In the genomic region with DNA sequence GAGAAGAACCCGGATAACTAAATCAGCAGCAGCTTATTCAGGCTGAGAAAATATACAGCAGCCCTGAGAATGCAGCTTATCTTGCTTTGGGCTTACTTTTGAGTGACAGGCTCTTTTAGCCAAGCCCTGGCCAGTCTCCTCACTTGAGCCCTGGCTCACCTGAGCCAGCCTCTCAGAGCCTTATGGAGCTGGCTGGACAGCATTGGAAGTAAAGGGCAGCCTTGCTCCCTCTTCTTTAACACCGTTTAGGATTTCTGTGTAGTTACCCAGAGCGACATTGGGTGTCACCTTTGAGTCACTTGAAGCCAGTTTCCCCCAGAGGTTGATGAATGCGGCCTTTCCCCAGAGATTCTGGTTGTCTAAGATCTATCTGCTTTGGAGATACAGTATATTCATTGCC, we compare ENCODE assay signal across 8 cellular contexts. TPM values are rescaled to one million over a fixed set of nuclear protein-coding genes. Genes with fewer than 3 reads are reported as not detected.
DNase-seq lines count a peak whose midpoint lies in the region; ATAC-seq, FAIRE-seq and TF ChIP-seq lines count a peak whose summit lies in the region.

No MANE protein-coding gene starts in this region.

- no peak overlapping the region for H3K27ac ChIP-seq in PC-3 (ENCODE audit: low read length)
- H3K27ac ChIP-seq in ovary = no peak overlapping the region

- 24 to 31% (median 26%) methylated on average over 4 of the region's 4 CpGs for WGBS in ovary, 3 donors

- no peaks in the 10 kb centered on the region for H3K36me3 Mint-ChIP-seq in IgD-negative memory B cell

- POLR2A ChIA-PET in PC-3 (lab: Charles Lee; ENCODE audit: unreplicated experiment) = no interaction called here

- H3K4me3 ChIP-seq in PC-3 (ENCODE audit: low read length) (no peak overlapping the region), ovary (no peak overlapping the region)

- no peaks in the 10 kb centered on the region for H3K9me3 Mint-ChIP-seq in IgD-negative memory B cell

- no peaks in the 10 kb centered on the region for H3K9me2 ChIP-seq in PC-3 (replicated peaks; ENCODE audit: low read length)

- H2AFZ ChIP-seq in PC-3 (ENCODE audit: low read length) = no peak overlapping the region

- H3K36me3 ChIP-seq in PC-3 (ENCODE audit: low read depth, low read length) (no peaks in the 10 kb centered on the region), ovary (no peaks in the 10 kb centered on the region)

- no peak for TF ChIP-seq EP300 in ovary (IDR thresholded peaks at IDR 0.05)

- no peaks in the 10 kb centered on the region for H4K20me1 ChIP-seq in PC-3 (ENCODE audit: low read length)

- peaks cover 10 to 13% (median 12%) of the 10 kb centered on the region in 3 donors for H3K4me1 Mint-ChIP-seq in IgD-negative memory B cell

- no peak overlapping the region for H3K4me2 ChIP-seq in PC-3 (ENCODE audit: low read length)

- CTCF ChIA-PET in PC-3 (lab: Charles Lee) = interaction anchor here (1.7 kb wide), 1 partner anchor 118 kb away, joined by 11 read pairs; no protein-coding TSS in a partner anchor

- peak; percentile 62 for TF ChIP-seq CTCF in PC-3 (conservative IDR thresholded peaks at IDR 0.05; ENCODE audit: low read depth, low read length)
- no peak for TF ChIP-seq CTCF in ovary (IDR thresholded peaks at IDR 0.05)

- H3K4me1 ChIP-seq in PC-3 (ENCODE audit: insufficient read depth, low read length) = no peaks in the 10 kb centered on the region
- H3K4me1 ChIP-seq in ovary (ENCODE audit: insufficient read depth) = no peaks in the 10 kb centered on the region

- peak overlapping the region in 1 of 4 donors; percentile 63 for H3K4me3 Mint-ChIP-seq in IgD-negative memory B cell

- ATAC-seq in PC-3 = peak; percentile 95
- no peak for ATAC-seq in HG02840 (IDR thresholded peaks at IDR 0.05; ENCODE audit: low FRiP score, unreplicated experiment)

- no peaks in the 10 kb centered on the region for H3K79me2 ChIP-seq in PC-3 (ENCODE audit: low read length)

- BruUV-seq in PC-3 (replicated peaks; lab: Mats Ljungman, UMichigan) = no TSS peak

- intact Hi-C loops in PC-3 (cut with micrococcal nuclease) = loop anchor here (1.0 kb wide), 1 partner anchor 119 kb away; no protein-coding TSS in a partner anchor
- intact Hi-C loops in ovary (cut with DNase I) = no loop called here

- no peak overlapping the region for H3K9ac ChIP-seq in PC-3 (ENCODE audit: low read length)

- no peaks in the 10 kb centered on the region for H3F3A ChIP-seq in PC-3 (ENCODE audit: low read length, unreplicated experiment)

- TF ChIP-seq POLR2A in GM12892 (IDR thresholded peaks at IDR 0.05; ENCODE audit: low read depth, low read length) (no peak), ovary (IDR thresholded peaks at IDR 0.05) (no peak)

- no peaks in the 10 kb centered on the region for H3K27me3 Mint-ChIP-seq in IgD-negative memory B cell

- peak overlapping the region in 2 of 3 donors; percentile 10 to 35 for H3K27ac Mint-ChIP-seq in IgD-negative memory B cell

- DNase-seq in Ammon's horn (ENCODE audit: low spot score) = peak; percentile 85
- peak; percentile 51 for DNase-seq in GM12892 (ENCODE audit: insufficient read length)
- peak; percentile 68 for DNase-seq in PC-3
- peak; percentile 26 to 46 for DNase-seq in dermis microvascular lymphatic vessel endothelial cell (ENCODE audit: low read depth in 2 of 2)
- DNase-seq in medulla oblongata (ENCODE audit: extremely low spot score) = peak; percentile 83
- no peak for DNase-seq in ovary

- H3K27me3 ChIP-seq in PC-3 (ENCODE audit: low read length) (no peaks in the 10 kb centered on the region), ovary (no peaks in the 10 kb centered on the region)

- peak; percentile 73 for FAIRE-seq in GM12892 (lab: Jason Lieb, UNC)

- H3K9me3 ChIP-seq in PC-3 (ENCODE audit: low read length) = no peaks in the 10 kb centered on the region
- H3K9me3 ChIP-seq in ovary = no peaks in the 10 kb centered on the region

RNA-seq across cellular contexts. Expression of a gene that starts 7.7 kb away (rescaled TPM):
- polyA plus RNA-seq in GM12892 (2012; ENCODE audit: missing spikeins) = 7.5 TPM
- polyA plus RNA-seq in IgD-negative memory B cell (0.74 TPM), ovary (10 to 100 TPM in 1 of 2 donors, 1 to 10 TPM in 1; 6.5 to 19.3 TPM)
- total RNA-seq in PC-3 (2014; rRNA removed) (2.4 and 2.8 TPM in 2 replicates), dermis microvascular lymphatic vessel endothelial cell (1.3 and 4.0 TPM in 2 replicates), ovary (10 to 100 TPM in 2 of 7 donors, 1 to 10 TPM in 5; 4.7 to 13.4 (median 8.7) TPM)

RNA-seq across cellular contexts. Expression of a gene that starts 15.5 kb away (rescaled TPM):
- 107 TPM for polyA plus RNA-seq in GM12892 (2012; ENCODE audit: missing spikeins)
- polyA plus RNA-seq in IgD-negative memory B cell (83.0 TPM), ovary (under 1 TPM; 0.19 to 0.52 TPM)
- total RNA-seq in PC-3 (2014; rRNA removed) (not detected in 2 replicates), dermis microvascular lymphatic vessel endothelial cell (not detected in 2 replicates), ovary (under 1 TPM in 2 of 7 donors, not detected in 5; 0.20 to 0.60 TPM)

RNA-seq across cellular contexts. Expression of a gene that starts 27.0 kb away (rescaled TPM):
- polyA plus RNA-seq in GM12892 (2012; ENCODE audit: missing spikeins) = 22.8 TPM
- polyA plus RNA-seq in IgD-negative memory B cell = 68.3 TPM
- 5.2 and 10.5 TPM in 2 replicates for total RNA-seq in PC-3 (2014; rRNA removed)
- 9.9 and 14.7 TPM in 2 replicates for total RNA-seq in dermis microvascular lymphatic vessel endothelial cell
- total RNA-seq in ovary = 10 to 100 TPM; 11.4 to 37.9 (median 26.8) TPM
- 10 to 100 TPM in 1 of 2 donors, 1 to 10 TPM in 1; 7.8 to 17.1 TPM for polyA plus RNA-seq in ovary

RNA-seq across cellular contexts. Expression of a gene that starts 33.8 kb away (rescaled TPM):
- 87.4 TPM for polyA plus RNA-seq in GM12892 (2012; ENCODE audit: missing spikeins)
- polyA plus RNA-seq in IgD-negative memory B cell (77.7 TPM), ovary (10 to 100 TPM; 21.1 to 99.3 TPM)
- total RNA-seq in PC-3 (2014; rRNA removed) (67.9 and 84.0 TPM in 2 replicates), dermis microvascular lymphatic vessel endothelial cell (34.3 and 37.8 TPM in 2 replicates), ovary (10 to 100 TPM; 23.4 to 94.2 (median 74.8) TPM)

Comparison
In these comparisons a context has a peak if more than half of its experiments do, and no peak if none do; other contexts are left out.
1. DNase-seq: peak in Ammon's horn (single experiment), GM12892 (single experiment), PC-3 (single experiment), dermis microvascular lymphatic vessel endothelial cell (2 of 2) and medulla oblongata (single experiment); none in ovary (0 of 5).